19 cellular contexts compared by ENCODE assay signal in the genomic region with DNA sequence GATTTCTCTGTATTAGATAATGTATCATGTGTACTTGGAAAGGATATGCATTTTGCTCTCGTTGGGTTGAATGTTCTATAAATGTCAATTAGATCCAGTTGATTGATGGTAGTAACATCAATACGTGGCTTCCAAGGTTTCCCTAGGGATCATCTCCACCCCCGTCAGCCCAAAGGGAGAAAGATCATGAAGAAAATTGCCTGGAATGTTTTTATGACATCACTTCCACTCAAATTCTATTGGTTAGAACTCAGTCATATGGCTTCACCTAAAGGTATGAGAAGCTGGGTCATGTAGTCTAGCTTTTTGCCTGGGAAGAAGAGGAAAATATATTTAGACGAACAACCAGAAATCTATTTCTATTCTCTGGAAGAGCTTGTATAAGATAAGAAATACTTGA. TPM values are rescaled to one million over a fixed set of nuclear protein-coding genes. Genes with fewer than 3 reads are reported as not detected.
"Had no signal": no experiment of that assay in that cellular context is flagged by ENCODE, and none has a peak within 500 bp of the region (broad histone marks: within the 10 kb centered on the region; RNA-seq: fewer than 3 reads in every experiment).

TSS of gene C1orf185 (plus strand) at position 253 of the 400 bp plus-strand sequence. CDS start at position 259, 6 bp downstream.

- H3K27ac ChIP-seq: adrenal gland, breast epithelium, coronary artery, lower lobe of right lung, suprapubic skin, VCaP had no signal

- ATAC-seq: activated naive CD4-positive, alpha-beta T cell treated with anti-CD3 and anti-CD28 coated beads, Interleukin-2, amount 50 U/mL, for 72 hours; lower lobe of right lung; natural killer cell; sciatic nerve; stimulated activated naive CD8-positive, alpha-beta T cell treated with anti-CD3 and anti-CD28 coated beads, Interleukin-15, amount 100 ng/mL, for 72 hours had no signal

- H3K36me3 ChIP-seq: adrenal gland, breast epithelium, lower lobe of right lung, suprapubic skin had no signal

- H3K4me3 ChIP-seq: adrenal gland, breast epithelium, coronary artery, lower lobe of right lung, smooth muscle cell, suprapubic skin had no signal

- H3K4me2 ChIP-seq: smooth muscle cell had no signal

- H3K9me3 ChIP-seq: adrenal gland, breast epithelium, lower lobe of right lung, suprapubic skin had no signal

- H3K4me1 ChIP-seq: adrenal gland, breast epithelium, lower lobe of right lung, suprapubic skin had no signal

- DNase-seq: activated CD4-positive, alpha-beta T cell treated with anti-CD3 and anti-CD28 coated beads for 1 hour; activated gamma-delta T cell treated with Interleukin-2 at 50 U/mL for 16 hours; adrenal gland; foreskin melanocyte; head of caudate nucleus; lower lobe of right lung; natural killer cell; stimulated activated CD4-positive, alpha-beta T cell treated with anti-CD3 and anti-CD28 coated beads, Interleukin-4, amount 100 ng/mL, for 1 hour; stimulated activated naive CD8-positive, alpha-beta T cell treated with anti-CD3 and anti-CD28 coated beads, Interleukin-15, amount 100 ng/mL, for 72 hours; trophoblast cell had no signal

- H3K27me3 ChIP-seq: adrenal gland, breast epithelium, suprapubic skin had no signal

RNA-seq across cellular contexts. Expression of gene C1orf185, which starts in this region (rescaled TPM):
- polyA plus RNA-seq: adrenal gland, fibroblast of lung, keratinocyte, smooth muscle cell had no signal
